ENCODE assay signal across 29 cellular contexts in the genomic region with DNA sequence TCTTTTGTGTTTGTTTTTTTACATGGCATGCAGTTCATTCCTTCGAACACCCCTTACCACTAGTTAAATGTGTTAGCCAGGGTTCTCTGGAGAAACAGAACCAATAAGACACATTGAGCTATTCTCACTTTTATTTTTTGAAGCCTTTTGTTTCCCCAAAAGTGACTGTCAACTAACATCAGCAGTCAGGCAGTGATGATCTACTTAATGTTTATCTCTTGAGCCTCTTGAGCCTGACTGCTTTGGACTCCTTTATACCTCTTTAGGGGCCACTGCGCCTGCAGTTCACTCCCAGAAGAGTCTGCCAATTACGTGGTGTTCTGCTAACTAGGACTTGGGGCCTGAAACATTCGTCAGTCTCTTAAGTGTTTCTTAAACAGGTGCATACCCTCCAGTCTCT.
"Had no signal": no experiment of that assay in that cellular context is flagged by ENCODE, and none has a peak within 500 bp of the region (broad histone marks: within the 10 kb centered on the region; RNA-seq: fewer than 3 reads in every experiment).

No MANE protein-coding gene starts in this region.

- ATAC-seq: activated CD4-positive, CD25-positive, alpha-beta regulatory T cell treated with anti-CD3 and anti-CD28 coated beads, Interleukin-2, amount 50 U/mL, for 24 hours; activated CD8-positive, alpha-beta memory T cell treated with anti-CD3 and anti-CD28 coated beads, Interleukin-2, amount 10 ng/mL, durations not matched to agents 7 days and 5 days; activated CD8-positive, alpha-beta T cell treated with anti-CD3 and anti-CD28 coated beads, Interleukin-2, amount 10 ng/mL, durations not matched to agents 7 days and 5 days; activated naive CD8-positive, alpha-beta T cell treated with anti-CD3 and anti-CD28 coated beads, Interleukin-2, amount 50 U/mL, for 24 hours; body of pancreas; effector memory CD8-positive, alpha-beta T cell; foreskin keratinocyte; gastrocnemius medialis; heart left ventricle had no signal

- DNase-seq: activated B cell treated with CpG ODN at 0.5 μM for 24 hours; activated CD4-positive, alpha-beta memory T cell treated with anti-CD3 and anti-CD28 coated beads for 36 hours; activated CD4-positive, alpha-beta T cell treated with anti-CD3 and anti-CD28 coated beads, Interleukin-2, amount 10 ng/mL, durations not matched to agents 24 days and 14 days; activated CD8-positive, alpha-beta memory T cell treated with anti-CD3 and anti-CD28 coated beads, Interleukin-2, amount 10 ng/mL, durations not matched to agents 7 days and 5 days; activated CD8-positive, alpha-beta memory T cell treated with anti-CD3 and anti-CD28 coated beads, Interleukin-2, amount 50 U/mL, for 4 hours; activated CD8-positive, alpha-beta T cell treated with anti-CD3 and anti-CD28 coated beads, Interleukin-2, amount 10 ng/mL, durations not matched to agents 7 days and 5 days; activated effector memory CD4-positive, alpha-beta T cell treated with anti-CD3 and anti-CD28 coated beads, Interleukin-2, amount 50 U/mL, for 16 hours; activated naive CD4-positive, alpha-beta T cell treated with anti-CD3 and anti-CD28 coated beads for 36 hours; activated naive CD8-positive, alpha-beta T cell treated with anti-CD3 and anti-CD28 coated beads for 36 hours; activated naive CD8-positive, alpha-beta T cell treated with anti-CD3 and anti-CD28 coated beads, Interleukin-2, amount 50 U/mL, for 24 hours; activated T-cell treated with anti-CD3 and anti-CD28 coated beads, Interleukin-2, amount 50 U/mL, for 1 hour; activated T-cell treated with anti-CD3 and anti-CD28 coated beads, Interleukin-2, amount 50 U/mL, for 48 hours; adrenal gland; amygdala; aorta; body of pancreas; caudate nucleus; cortex of kidney; dermis blood vessel endothelial cell; effector CD4-positive, alpha-beta T cell; effector memory CD8-positive, alpha-beta T cell; erythroblast; foreskin keratinocyte; gastrocnemius medialis; glutamatergic neuron; heart left ventricle; T1000; WERI-Rb-1 had no signal
